Comparison of ENCODE assay signal across 10 cellular contexts in the genomic region with DNA sequence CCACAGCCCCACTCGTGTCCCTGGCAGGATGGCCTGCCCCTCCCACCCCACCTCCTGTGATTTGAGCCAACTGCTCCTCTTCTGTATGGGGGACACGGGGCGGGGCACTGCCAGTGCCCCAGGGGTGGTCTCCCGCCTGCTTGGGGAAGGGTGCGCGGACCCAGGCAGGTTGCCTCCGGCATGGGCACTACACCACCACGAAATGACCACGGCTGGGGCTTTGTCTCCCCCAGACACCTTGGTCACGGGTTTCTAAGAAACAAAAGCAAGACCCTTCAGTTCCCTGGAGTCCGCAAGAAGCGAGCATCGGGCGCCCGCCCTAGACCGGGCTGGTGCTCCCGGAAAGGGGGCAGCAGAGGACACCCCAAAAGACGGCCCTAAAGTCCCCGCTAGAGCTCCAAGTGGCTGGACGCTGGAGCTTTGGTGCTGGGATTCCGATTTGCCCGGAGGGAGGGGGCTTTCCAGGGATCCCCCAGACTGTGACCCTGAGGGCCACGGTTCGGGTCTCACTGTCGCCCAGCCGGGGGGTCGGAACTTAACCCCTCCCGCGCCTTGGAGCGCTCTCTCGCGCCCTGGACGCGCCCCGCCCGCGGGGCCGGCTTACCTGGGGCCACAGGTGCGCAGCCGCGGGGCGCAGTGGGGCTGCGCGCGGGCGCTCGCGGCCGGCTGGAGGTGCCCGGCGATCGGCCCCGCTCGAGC.
A peak's percentile ranks its signal among the peaks of the same experiment; 100 is the strongest.
DNase-seq lines count a peak whose midpoint lies in the region; ATAC-seq and TF ChIP-seq lines count a peak whose summit lies in the region.
"Had no signal": no experiment of that assay in that cellular context is flagged by ENCODE, and none has a peak within 500 bp of the region (broad histone marks: within the 10 kb centered on the region; RNA-seq: fewer than 3 reads in every experiment).

No MANE protein-coding gene starts in this region.

- H3K9ac ChIP-seq in rectal smooth muscle tissue (ENCODE audit: low read length) = no peak overlapping the region

- H3K4me3 Mint-ChIP-seq in Caco-2 (ENCODE audit: unreplicated experiment) = peak overlapping the region; percentile 75
- H3K4me3 Mint-ChIP-seq: activated naive CD8-positive, alpha-beta T cell had no signal

- no peak overlapping the region for H3K27ac Mint-ChIP-seq in Caco-2 (ENCODE audit: unreplicated experiment)
- H3K27ac Mint-ChIP-seq: activated naive CD8-positive, alpha-beta T cell; memory B cell had no signal

- H3K4me3 ChIP-seq in Caco-2 (ENCODE audit: low read depth, low read length) = peak overlapping the region; percentile 60
- peak overlapping the region; percentile 72 for H3K4me3 ChIP-seq in WERI-Rb-1 (ENCODE audit: low read depth, low read length)
- H3K4me3 ChIP-seq in right cardiac atrium (ENCODE audit: low read length) = peak overlapping the region; percentile 53
- peak overlapping the region; percentile 60 for H3K4me3 ChIP-seq in rectal smooth muscle tissue (ENCODE audit: low read length)

- peaks cover 27% of the 10 kb centered on the region for H3K4me1 ChIP-seq in Caco-2
- peaks cover 3% of the 10 kb centered on the region for H3K4me1 ChIP-seq in right cardiac atrium (ENCODE audit: control insufficient read depth, insufficient read depth, low read length)
- H3K4me1 ChIP-seq in rectal smooth muscle tissue (ENCODE audit: control insufficient read depth, insufficient read depth, low read length) = no peaks in the 10 kb centered on the region

- peaks cover 15% of the 10 kb centered on the region for H3K4me1 Mint-ChIP-seq in Caco-2 (ENCODE audit: low read depth, unreplicated experiment)

- no TSS peak for BruUV-seq in Caco-2 (replicated peaks; lab: Mats Ljungman, UMichigan)

- DNase-seq in Caco-2 = peak in 1 of 2 experiments; percentile 16
- DNase-seq in WERI-Rb-1 = no peak
- peak in 2 of 3 donors; percentile 20 to 48 for DNase-seq in right cardiac atrium
- DNase-seq in dedifferentiated amniotic fluid mesenchymal stem cell (ENCODE audit: extremely low spot score) = no peak

- TF ChIP-seq CTCF in Caco-2 (IDR thresholded peaks at IDR 0.05; ENCODE audit: insufficient read depth in 1 of 2, low read depth in 1 of 2, low read length in 1 of 2, severe bottlenecking in 1 of 2, unreplicated experiment in 1 of 2) = peak in 1 of 2 experiments; percentile 2
- no peak for TF ChIP-seq CTCF in WERI-Rb-1 (IDR thresholded peaks at IDR 0.05; ENCODE audit: low read depth, low read length)

- 2% methylated on average over 54 of the region's 54 CpGs for WGBS in right cardiac atrium

- no peaks in the 10 kb centered on the region for H3K36me3 Mint-ChIP-seq in Caco-2 (ENCODE audit: insufficient read depth, unreplicated experiment)
- H3K36me3 Mint-ChIP-seq: activated naive CD8-positive, alpha-beta T cell; memory B cell had no signal

- intact Hi-C loops in Caco-2 (cut with micrococcal nuclease; ENCODE audit: unreplicated experiment) (no loop called here), right cardiac atrium (cut with DNase I) (no loop called here)

- H3K27me3 ChIP-seq in Caco-2 (replicated peaks; ENCODE audit: control insufficient read depth, insufficient read depth, low read length) (no peaks in the 10 kb centered on the region; the same call in 1 of the 2 replicates), WERI-Rb-1 (ENCODE audit: insufficient read depth, low read depth, severe bottlenecking) (no peaks in the 10 kb centered on the region), right cardiac atrium (ENCODE audit: control insufficient read depth, insufficient read depth) (no peaks in the 10 kb centered on the region), rectal smooth muscle tissue (ENCODE audit: control insufficient read depth, insufficient read depth, low read length) (no peaks in the 10 kb centered on the region)

- POLR2A ChIA-PET in Caco-2 (lab: Charles Lee) = no interaction called here

- no peaks in the 10 kb centered on the region for H3K9me3 Mint-ChIP-seq in Caco-2 (ENCODE audit: unreplicated experiment)
- H3K9me3 Mint-ChIP-seq: memory B cell had no signal

- H3K9me3 ChIP-seq in Caco-2 (no peaks in the 10 kb centered on the region), WERI-Rb-1 (ENCODE audit: severe bottlenecking) (no peaks in the 10 kb centered on the region), right cardiac atrium (ENCODE audit: control insufficient read depth, low read length) (no peaks in the 10 kb centered on the region)

- ATAC-seq in right cardiac atrium (peak in 1 of 2 donors; percentile 9), GM19328 (IDR thresholded peaks at IDR 0.05; ENCODE audit: unreplicated experiment) (no peak), GM18868 (IDR thresholded peaks at IDR 0.05; ENCODE audit: unreplicated experiment) (no peak), HG02678 (IDR thresholded peaks at IDR 0.05; ENCODE audit: unreplicated experiment) (no peak)

- H3K27ac ChIP-seq in WERI-Rb-1 = peak overlapping the region; percentile 67
- H3K27ac ChIP-seq in right cardiac atrium (ENCODE audit: low read length) = no peak overlapping the region
- no peak overlapping the region for H3K27ac ChIP-seq in rectal smooth muscle tissue (ENCODE audit: low read depth, low read length)

- H3K36me3 ChIP-seq in Caco-2 (ENCODE audit: control insufficient read depth, insufficient read depth, low read length) (no peaks in the 10 kb centered on the region), WERI-Rb-1 (no peaks in the 10 kb centered on the region), rectal smooth muscle tissue (ENCODE audit: control insufficient read depth, insufficient read depth, low read length) (no peaks in the 10 kb centered on the region)

- CTCF ChIA-PET in Caco-2 (lab: Charles Lee) = no interaction called here

- peaks cover 4% of the 10 kb centered on the region for H3K27me3 Mint-ChIP-seq in Caco-2 (ENCODE audit: insufficient read depth, unreplicated experiment)

Comparison
In these comparisons a context has a peak if more than half of its experiments do, and no peak if none do; other contexts are left out.
1. DNase-seq: peak in right cardiac atrium (2 of 3); none in WERI-Rb-1 (single experiment) and dedifferentiated amniotic fluid mesenchymal stem cell (single experiment).
2. Peak in every context shown above with its lines, with median percentiles within 50 percentile points of each other: H3K4me3 ChIP-seq.